ENCODE assay signal across 27 cellular contexts in genomic region chr11:40185793-40186192, GRCh38.
"Had no signal": no experiment of that assay in that cellular context is flagged by ENCODE, and none has a peak within 500 bp of the region (broad histone marks: within the 10 kb centered on the region; RNA-seq: fewer than 3 reads in every experiment).

No MANE protein-coding gene starts in this region.

- H3K27ac Mint-ChIP-seq: activated CD4-positive, alpha-beta memory T cell treated with anti-CD3 and anti-CD28 coated beads for 36 hours; activated CD4-positive, alpha-beta T cell treated with anti-CD3 and anti-CD28 coated beads, Interleukin-2, amount 10 ng/mL, durations not matched to agents 24 days and 14 days; activated naive CD4-positive, alpha-beta T cell treated with anti-CD3 and anti-CD28 coated beads for 36 hours; activated naive CD8-positive, alpha-beta T cell treated with anti-CD3 and anti-CD28 coated beads for 36 hours; activated T-helper 1 cell treated with anti-CD3 and anti-CD28 coated beads, Interleukin-12 subunit alpha, Interleukin-12 subunit beta, Interleukin-2, Interleukin-4 antibody, amounts not matched to agents 30 ng/mL and 10 ng/mL and 1 ng/mL, durations not matched to agents 14 hours and 24 hours and 36 hours; natural killer cell treated with Interleukin-12 subunit alpha and Interleukin-12 subunit beta and Interleukin-15 and Interleukin-18, amount 100 ng/mL, for 72 hours; progenitor cell of endocrine pancreas; T-helper 17 cell had no signal

- H3K27me3 ChIP-seq: left lung, neutrophil, right lobe of liver, upper lobe of left lung had no signal

- DNase-seq: activated CD4-positive, alpha-beta memory T cell treated with anti-CD3 and anti-CD28 coated beads for 36 hours; activated CD4-positive, alpha-beta T cell treated with anti-CD3 and anti-CD28 coated beads, Interleukin-2, amount 10 ng/mL, durations not matched to agents 24 days and 14 days; activated CD4-positive, CD25-positive, alpha-beta regulatory T cell treated with anti-CD3 and anti-CD28 coated beads, Interleukin-2, amount 50 U/mL, for 72 hours; activated CD8-positive, alpha-beta memory T cell treated with anti-CD3 and anti-CD28 coated beads, Interleukin-2, amount 50 U/mL, for 4 hours; activated effector memory CD4-positive, alpha-beta T cell treated with anti-CD3 and anti-CD28 coated beads, Interleukin-2, amount 50 U/mL, for 16 hours; activated naive CD4-positive, alpha-beta T cell treated with anti-CD3 and anti-CD28 coated beads for 36 hours; activated naive CD8-positive, alpha-beta T cell treated with anti-CD3 and anti-CD28 coated beads for 36 hours; activated T-cell treated with anti-CD3 and anti-CD28 coated beads, Interleukin-2, amount 50 U/mL, for 1 hour; dermis blood vessel endothelial cell; effector CD8-positive, alpha-beta T cell; kidney glomerular epithelial cell; left lung; mucosa of descending colon; right lobe of liver; stimulated activated CD4-positive, alpha-beta T cell treated with anti-CD3 and anti-CD28 coated beads, Interleukin-2, amount 100 ng/mL, for 48 hours; stimulated activated naive CD4-positive, alpha-beta T cell treated with Interleukin-2 at 50 U/mL for 16 hours; T-helper 17 cell; T1000; upper lobe of left lung had no signal

- H3K36me3 Mint-ChIP-seq: activated CD4-positive, alpha-beta memory T cell treated with anti-CD3 and anti-CD28 coated beads for 36 hours; activated naive CD8-positive, alpha-beta T cell treated with anti-CD3 and anti-CD28 coated beads for 36 hours; natural killer cell treated with Interleukin-12 subunit alpha and Interleukin-12 subunit beta and Interleukin-15 and Interleukin-18, amount 100 ng/mL, for 72 hours had no signal

- H3K9me3 ChIP-seq: left lung, mucosa of descending colon, neutrophil, right lobe of liver, thoracic aorta, upper lobe of left lung had no signal

- ATAC-seq: left lung; mucosa of descending colon; natural killer cell treated with Interleukin-12 subunit alpha and Interleukin-12 subunit beta and Interleukin-15 and Interleukin-18, amount 100 ng/mL, for 72 hours; T-helper 17 cell had no signal

- H3K27me3 Mint-ChIP-seq: activated CD4-positive, alpha-beta memory T cell treated with anti-CD3 and anti-CD28 coated beads for 36 hours; activated CD4-positive, alpha-beta T cell treated with anti-CD3 and anti-CD28 coated beads, Interleukin-2, amount 10 ng/mL, durations not matched to agents 24 days and 14 days; activated naive CD8-positive, alpha-beta T cell treated with anti-CD3 and anti-CD28 coated beads for 36 hours; central memory CD8-positive, alpha-beta T cell; natural killer cell treated with Interleukin-12 subunit alpha and Interleukin-12 subunit beta and Interleukin-15 and Interleukin-18, amount 100 ng/mL, for 72 hours; T-helper 17 cell had no signal

- H3K4me1 Mint-ChIP-seq: activated CD4-positive, alpha-beta T cell treated with anti-CD3 and anti-CD28 coated beads, Interleukin-2, amount 10 ng/mL, durations not matched to agents 24 days and 14 days; activated naive CD8-positive, alpha-beta T cell treated with anti-CD3 and anti-CD28 coated beads for 36 hours; central memory CD8-positive, alpha-beta T cell; T-helper 17 cell had no signal

- H3K27ac ChIP-seq: epithelial cell of prostate, left lung, neutrophil, right lobe of liver, thoracic aorta, upper lobe of left lung had no signal

- H3K36me3 ChIP-seq: left lung, neutrophil, right lobe of liver, thoracic aorta, upper lobe of left lung had no signal

- H3K4me3 ChIP-seq: left lung, lung, mucosa of descending colon, right lobe of liver, thoracic aorta, upper lobe of left lung had no signal

- H3K4me1 ChIP-seq: left lung, upper lobe of left lung had no signal

- H3K4me3 Mint-ChIP-seq: activated CD4-positive, alpha-beta memory T cell treated with anti-CD3 and anti-CD28 coated beads for 36 hours; activated CD4-positive, alpha-beta T cell treated with anti-CD3 and anti-CD28 coated beads, Interleukin-2, amount 10 ng/mL, durations not matched to agents 24 days and 14 days; activated naive CD4-positive, alpha-beta T cell treated with anti-CD3 and anti-CD28 coated beads for 36 hours; activated naive CD8-positive, alpha-beta T cell treated with anti-CD3 and anti-CD28 coated beads for 36 hours; activated T-helper 1 cell treated with anti-CD3 and anti-CD28 coated beads, Interleukin-12 subunit alpha, Interleukin-12 subunit beta, Interleukin-2, Interleukin-4 antibody, amounts not matched to agents 30 ng/mL and 10 ng/mL and 1 ng/mL, durations not matched to agents 14 hours and 24 hours and 36 hours; central memory CD8-positive, alpha-beta T cell; natural killer cell treated with Interleukin-12 subunit alpha and Interleukin-12 subunit beta and Interleukin-15 and Interleukin-18, amount 100 ng/mL, for 72 hours; T-helper 17 cell had no signal
